In the genomic region with DNA sequence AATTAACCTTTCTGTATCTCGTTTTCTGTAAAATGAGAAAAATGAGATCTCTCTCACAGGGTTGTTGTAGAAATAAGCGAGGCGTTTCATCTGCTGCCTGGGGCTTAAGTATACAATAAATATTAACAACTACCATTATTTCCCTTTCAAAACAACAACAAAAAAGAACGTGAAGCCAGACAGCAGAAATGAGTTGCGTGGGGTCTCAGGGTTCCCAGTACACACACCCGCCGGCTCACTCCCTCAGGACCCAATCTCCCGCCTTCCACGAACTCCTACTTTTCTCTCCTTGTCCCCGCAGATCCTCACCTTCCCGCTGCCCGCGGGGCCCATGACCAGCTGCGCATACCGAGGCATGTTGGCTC, we compare ENCODE assay signal across 1 cellular context.
A peak's percentile ranks its signal among the peaks of the same experiment; 100 is the strongest.
TF ChIP-seq lines count a peak whose summit lies in the region.

No MANE protein-coding gene starts in this region.

TF ChIP-seq in HEK293, 187 proteins besides CTCF, POLR2A, EP300 and RAD21 (continued from another document and continues in another):
- TF ChIP-seq, protein P1, sequence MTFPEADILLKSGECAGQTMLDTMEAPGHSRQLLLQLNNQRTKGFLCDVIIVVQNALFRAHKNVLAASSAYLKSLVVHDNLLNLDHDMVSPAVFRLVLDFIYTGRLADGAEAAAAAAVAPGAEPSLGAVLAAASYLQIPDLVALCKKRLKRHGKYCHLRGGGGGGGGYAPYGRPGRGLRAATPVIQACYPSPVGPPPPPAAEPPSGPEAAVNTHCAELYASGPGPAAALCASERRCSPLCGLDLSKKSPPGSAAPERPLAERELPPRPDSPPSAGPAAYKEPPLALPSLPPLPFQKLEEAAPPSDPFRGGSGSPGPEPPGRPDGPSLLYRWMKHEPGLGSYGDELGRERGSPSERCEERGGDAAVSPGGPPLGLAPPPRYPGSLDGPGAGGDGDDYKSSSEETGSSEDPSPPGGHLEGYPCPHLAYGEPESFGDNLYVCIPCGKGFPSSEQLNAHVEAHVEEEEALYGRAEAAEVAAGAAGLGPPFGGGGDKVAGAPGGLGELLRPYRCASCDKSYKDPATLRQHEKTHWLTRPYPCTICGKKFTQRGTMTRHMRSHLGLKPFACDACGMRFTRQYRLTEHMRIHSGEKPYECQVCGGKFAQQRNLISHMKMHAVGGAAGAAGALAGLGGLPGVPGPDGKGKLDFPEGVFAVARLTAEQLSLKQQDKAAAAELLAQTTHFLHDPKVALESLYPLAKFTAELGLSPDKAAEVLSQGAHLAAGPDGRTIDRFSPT (tag by site-specific recombination; IDR thresholded peaks at IDR 0.05) = peak; percentile 55; the same call in 1 of the 2 replicates
- no peak for TF ChIP-seq ZNF791 (tag by site-specific recombination; IDR thresholded peaks at IDR 0.05)
- TF ChIP-seq, protein P2, sequence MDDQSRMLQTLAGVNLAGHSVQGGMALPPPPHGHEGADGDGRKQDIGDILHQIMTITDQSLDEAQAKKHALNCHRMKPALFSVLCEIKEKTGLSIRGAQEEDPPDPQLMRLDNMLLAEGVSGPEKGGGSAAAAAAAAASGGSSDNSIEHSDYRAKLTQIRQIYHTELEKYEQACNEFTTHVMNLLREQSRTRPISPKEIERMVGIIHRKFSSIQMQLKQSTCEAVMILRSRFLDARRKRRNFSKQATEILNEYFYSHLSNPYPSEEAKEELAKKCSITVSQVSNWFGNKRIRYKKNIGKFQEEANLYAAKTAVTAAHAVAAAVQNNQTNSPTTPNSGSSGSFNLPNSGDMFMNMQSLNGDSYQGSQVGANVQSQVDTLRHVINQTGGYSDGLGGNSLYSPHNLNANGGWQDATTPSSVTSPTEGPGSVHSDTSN (CRISPR knock-in tag; IDR thresholded peaks at IDR 0.05) = no peak
- no peak for TF ChIP-seq TCF7L2 (IDR thresholded peaks at IDR 0.05; ENCODE audit: borderline replicate concordance, low read depth, low read length)
- no peak for TF ChIP-seq ZNF626 (tag by site-specific recombination; IDR thresholded peaks at IDR 0.05)
- TF ChIP-seq BCL11A (tag by site-specific recombination; IDR thresholded peaks at IDR 0.05; ENCODE audit: low read depth) = no peak
- TF ChIP-seq, protein P3, sequence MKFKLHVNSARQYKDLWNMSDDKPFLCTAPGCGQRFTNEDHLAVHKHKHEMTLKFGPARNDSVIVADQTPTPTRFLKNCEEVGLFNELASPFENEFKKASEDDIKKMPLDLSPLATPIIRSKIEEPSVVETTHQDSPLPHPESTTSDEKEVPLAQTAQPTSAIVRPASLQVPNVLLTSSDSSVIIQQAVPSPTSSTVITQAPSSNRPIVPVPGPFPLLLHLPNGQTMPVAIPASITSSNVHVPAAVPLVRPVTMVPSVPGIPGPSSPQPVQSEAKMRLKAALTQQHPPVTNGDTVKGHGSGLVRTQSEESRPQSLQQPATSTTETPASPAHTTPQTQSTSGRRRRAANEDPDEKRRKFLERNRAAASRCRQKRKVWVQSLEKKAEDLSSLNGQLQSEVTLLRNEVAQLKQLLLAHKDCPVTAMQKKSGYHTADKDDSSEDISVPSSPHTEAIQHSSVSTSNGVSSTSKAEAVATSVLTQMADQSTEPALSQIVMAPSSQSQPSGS (tag by site-specific recombination; IDR thresholded peaks at IDR 0.05; ENCODE audit: low read depth) = no peak
- peak; percentile 71 for TF ChIP-seq ZFP3 (tag by site-specific recombination; IDR thresholded peaks at IDR 0.05; ENCODE audit: low read depth)
- no peak for TF ChIP-seq ZNF37A (tag by site-specific recombination; IDR thresholded peaks at IDR 0.05)
- TF ChIP-seq, protein P4, sequence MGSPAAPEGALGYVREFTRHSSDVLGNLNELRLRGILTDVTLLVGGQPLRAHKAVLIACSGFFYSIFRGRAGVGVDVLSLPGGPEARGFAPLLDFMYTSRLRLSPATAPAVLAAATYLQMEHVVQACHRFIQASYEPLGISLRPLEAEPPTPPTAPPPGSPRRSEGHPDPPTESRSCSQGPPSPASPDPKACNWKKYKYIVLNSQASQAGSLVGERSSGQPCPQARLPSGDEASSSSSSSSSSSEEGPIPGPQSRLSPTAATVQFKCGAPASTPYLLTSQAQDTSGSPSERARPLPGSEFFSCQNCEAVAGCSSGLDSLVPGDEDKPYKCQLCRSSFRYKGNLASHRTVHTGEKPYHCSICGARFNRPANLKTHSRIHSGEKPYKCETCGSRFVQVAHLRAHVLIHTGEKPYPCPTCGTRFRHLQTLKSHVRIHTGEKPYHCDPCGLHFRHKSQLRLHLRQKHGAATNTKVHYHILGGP (tag by site-specific recombination; IDR thresholded peaks at IDR 0.05) = no peak
- TF ChIP-seq ZNF335 (tag by site-specific recombination; conservative IDR thresholded peaks at IDR 0.05) = peak; percentile 79
- no peak for TF ChIP-seq KLF7 (tag by site-specific recombination; IDR thresholded peaks at IDR 0.05; ENCODE audit: borderline replicate concordance)
- no peak for TF ChIP-seq ZNF266 (tag by site-specific recombination; IDR thresholded peaks at IDR 0.05; ENCODE audit: low read depth)
- no peak for TF ChIP-seq SCRT1 (tag by site-specific recombination; IDR thresholded peaks at IDR 0.05; ENCODE audit: borderline replicate concordance)
- no peak for TF ChIP-seq MYNN (tag by site-specific recombination; IDR thresholded peaks at IDR 0.05; ENCODE audit: borderline replicate concordance)
- TF ChIP-seq ZNF707 (tag by site-specific recombination; IDR thresholded peaks at IDR 0.05) = no peak
- no peak for TF ChIP-seq ZNF660 (tag by site-specific recombination; IDR thresholded peaks at IDR 0.05)
- peak; percentile 47; the same call in 1 of the 2 replicates for TF ChIP-seq ZFP69B (tag by site-specific recombination; IDR thresholded peaks at IDR 0.05)
- TF ChIP-seq SALL2 (tag by site-specific recombination; IDR thresholded peaks at IDR 0.05; ENCODE audit: borderline replicate concordance) = no peak
- TF ChIP-seq ZFHX2 (tag by site-specific recombination; conservative IDR thresholded peaks at IDR 0.05) = no peak
- TF ChIP-seq, protein P5, sequence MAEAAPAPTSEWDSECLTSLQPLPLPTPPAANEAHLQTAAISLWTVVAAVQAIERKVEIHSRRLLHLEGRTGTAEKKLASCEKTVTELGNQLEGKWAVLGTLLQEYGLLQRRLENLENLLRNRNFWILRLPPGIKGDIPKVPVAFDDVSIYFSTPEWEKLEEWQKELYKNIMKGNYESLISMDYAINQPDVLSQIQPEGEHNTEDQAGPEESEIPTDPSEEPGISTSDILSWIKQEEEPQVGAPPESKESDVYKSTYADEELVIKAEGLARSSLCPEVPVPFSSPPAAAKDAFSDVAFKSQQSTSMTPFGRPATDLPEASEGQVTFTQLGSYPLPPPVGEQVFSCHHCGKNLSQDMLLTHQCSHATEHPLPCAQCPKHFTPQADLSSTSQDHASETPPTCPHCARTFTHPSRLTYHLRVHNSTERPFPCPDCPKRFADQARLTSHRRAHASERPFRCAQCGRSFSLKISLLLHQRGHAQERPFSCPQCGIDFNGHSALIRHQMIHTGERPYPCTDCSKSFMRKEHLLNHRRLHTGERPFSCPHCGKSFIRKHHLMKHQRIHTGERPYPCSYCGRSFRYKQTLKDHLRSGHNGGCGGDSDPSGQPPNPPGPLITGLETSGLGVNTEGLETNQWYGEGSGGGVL (tag by site-specific recombination; IDR thresholded peaks at IDR 0.05) = no peak
- TF ChIP-seq ZNF837 (tag by site-specific recombination; IDR thresholded peaks at IDR 0.05) = no peak
- no peak for TF ChIP-seq SP7 (tag by site-specific recombination; IDR thresholded peaks at IDR 0.05)
- TF ChIP-seq ZNF184 (tag by site-specific recombination; IDR thresholded peaks at IDR 0.05) = no peak
- TF ChIP-seq ZBTB48 (tag by site-specific recombination; IDR thresholded peaks at IDR 0.05) = peak; percentile 96
- no peak for TF ChIP-seq KLF16 (tag by site-specific recombination; IDR thresholded peaks at IDR 0.05)
- TF ChIP-seq, protein P6, sequence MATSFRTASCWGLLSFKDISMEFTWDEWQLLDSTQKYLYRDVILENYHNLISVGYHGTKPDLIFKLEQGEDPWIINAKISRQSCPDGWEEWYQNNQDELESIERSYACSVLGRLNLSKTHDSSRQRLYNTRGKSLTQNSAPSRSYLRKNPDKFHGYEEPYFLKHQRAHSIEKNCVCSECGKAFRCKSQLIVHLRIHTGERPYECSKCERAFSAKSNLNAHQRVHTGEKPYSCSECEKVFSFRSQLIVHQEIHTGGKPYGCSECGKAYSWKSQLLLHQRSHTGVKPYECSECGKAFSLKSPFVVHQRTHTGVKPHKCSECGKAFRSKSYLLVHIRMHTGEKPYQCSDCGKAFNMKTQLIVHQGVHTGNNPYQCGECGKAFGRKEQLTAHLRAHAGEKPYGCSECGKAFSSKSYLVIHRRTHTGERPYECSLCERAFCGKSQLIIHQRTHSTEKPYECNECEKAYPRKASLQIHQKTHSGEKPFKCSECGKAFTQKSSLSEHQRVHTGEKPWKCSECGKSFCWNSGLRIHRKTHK (tag by site-specific recombination; IDR thresholded peaks at IDR 0.05) = no peak
- TF ChIP-seq ZSCAN30 (tag by site-specific recombination; IDR thresholded peaks at IDR 0.05) = no peak; the same call in 1 of the 2 replicates
- TF ChIP-seq ZNF549 (tag by site-specific recombination; IDR thresholded peaks at IDR 0.05) = no peak
- no peak for TF ChIP-seq YY2 (tag by site-specific recombination; IDR thresholded peaks at IDR 0.05)
- TF ChIP-seq ZBTB20 (tag by site-specific recombination; IDR thresholded peaks at IDR 0.05) = peak; percentile 91
- no peak for TF ChIP-seq ZNF654 (tag by site-specific recombination; IDR thresholded peaks at IDR 0.05; ENCODE audit: low read depth)
- TF ChIP-seq ZNF76 (tag by site-specific recombination; IDR thresholded peaks at IDR 0.05; ENCODE audit: borderline replicate concordance, low read depth) = peak; percentile 15; the same call in 1 of the 2 replicates
- no peak for TF ChIP-seq ZNF521 (tag by site-specific recombination; IDR thresholded peaks at IDR 0.05)
- TF ChIP-seq, protein P7, sequence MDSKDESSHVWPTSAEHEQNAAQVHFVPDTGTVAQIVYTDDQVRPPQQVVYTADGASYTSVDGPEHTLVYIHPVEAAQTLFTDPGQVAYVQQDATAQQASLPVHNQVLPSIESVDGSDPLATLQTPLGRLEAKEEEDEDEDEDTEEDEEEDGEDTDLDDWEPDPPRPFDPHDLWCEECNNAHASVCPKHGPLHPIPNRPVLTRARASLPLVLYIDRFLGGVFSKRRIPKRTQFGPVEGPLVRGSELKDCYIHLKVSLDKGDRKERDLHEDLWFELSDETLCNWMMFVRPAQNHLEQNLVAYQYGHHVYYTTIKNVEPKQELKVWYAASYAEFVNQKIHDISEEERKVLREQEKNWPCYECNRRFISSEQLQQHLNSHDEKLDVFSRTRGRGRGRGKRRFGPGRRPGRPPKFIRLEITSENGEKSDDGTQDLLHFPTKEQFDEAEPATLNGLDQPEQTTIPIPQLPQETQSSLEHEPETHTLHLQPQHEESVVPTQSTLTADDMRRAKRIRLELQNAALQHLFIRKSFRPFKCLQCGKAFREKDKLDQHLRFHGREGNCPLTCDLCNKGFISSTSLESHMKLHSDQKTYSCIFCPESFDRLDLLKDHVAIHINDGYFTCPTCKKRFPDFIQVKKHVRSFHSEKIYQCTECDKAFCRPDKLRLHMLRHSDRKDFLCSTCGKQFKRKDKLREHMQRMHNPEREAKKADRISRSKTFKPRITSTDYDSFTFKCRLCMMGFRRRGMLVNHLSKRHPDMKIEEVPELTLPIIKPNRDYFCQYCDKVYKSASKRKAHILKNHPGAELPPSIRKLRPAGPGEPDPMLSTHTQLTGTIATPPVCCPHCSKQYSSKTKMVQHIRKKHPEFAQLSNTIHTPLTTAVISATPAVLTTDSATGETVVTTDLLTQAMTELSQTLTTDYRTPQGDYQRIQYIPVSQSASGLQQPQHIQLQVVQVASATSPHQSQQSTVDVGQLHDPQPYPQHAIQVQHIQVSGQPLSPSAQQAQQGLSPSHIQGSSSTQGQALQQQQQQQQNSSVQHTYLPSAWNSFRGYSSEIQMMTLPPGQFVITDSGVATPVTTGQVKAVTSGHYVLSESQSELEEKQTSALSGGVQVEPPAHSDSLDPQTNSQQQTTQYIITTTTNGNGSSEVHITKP (tag by site-specific recombination; IDR thresholded peaks at IDR 0.05) = no peak
- TF ChIP-seq ZNF768 (tag by site-specific recombination; IDR thresholded peaks at IDR 0.05) = no peak
- TF ChIP-seq, protein P8, sequence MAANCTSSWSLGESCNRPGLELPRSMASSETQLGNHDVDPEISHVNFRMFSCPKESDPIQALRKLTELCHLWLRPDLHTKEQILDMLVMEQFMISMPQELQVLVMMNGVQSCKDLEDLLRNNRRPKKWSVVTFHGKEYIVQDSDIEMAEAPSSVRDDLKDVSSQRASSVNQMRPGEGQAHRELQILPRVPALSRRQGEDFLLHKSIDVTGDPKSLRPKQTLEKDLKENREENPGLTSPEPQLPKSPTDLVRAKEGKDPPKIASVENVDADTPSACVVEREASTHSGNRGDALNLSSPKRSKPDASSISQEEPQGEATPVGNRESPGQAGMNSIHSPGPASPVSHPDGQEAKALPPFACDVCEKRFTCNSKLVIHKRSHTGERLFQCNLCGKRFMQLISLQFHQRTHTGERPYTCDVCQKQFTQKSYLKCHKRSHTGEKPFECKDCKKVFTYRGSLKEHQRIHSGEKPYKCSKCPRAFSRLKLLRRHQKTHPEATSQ (tag by site-specific recombination; IDR thresholded peaks at IDR 0.05) = no peak
- TF ChIP-seq, protein P9, sequence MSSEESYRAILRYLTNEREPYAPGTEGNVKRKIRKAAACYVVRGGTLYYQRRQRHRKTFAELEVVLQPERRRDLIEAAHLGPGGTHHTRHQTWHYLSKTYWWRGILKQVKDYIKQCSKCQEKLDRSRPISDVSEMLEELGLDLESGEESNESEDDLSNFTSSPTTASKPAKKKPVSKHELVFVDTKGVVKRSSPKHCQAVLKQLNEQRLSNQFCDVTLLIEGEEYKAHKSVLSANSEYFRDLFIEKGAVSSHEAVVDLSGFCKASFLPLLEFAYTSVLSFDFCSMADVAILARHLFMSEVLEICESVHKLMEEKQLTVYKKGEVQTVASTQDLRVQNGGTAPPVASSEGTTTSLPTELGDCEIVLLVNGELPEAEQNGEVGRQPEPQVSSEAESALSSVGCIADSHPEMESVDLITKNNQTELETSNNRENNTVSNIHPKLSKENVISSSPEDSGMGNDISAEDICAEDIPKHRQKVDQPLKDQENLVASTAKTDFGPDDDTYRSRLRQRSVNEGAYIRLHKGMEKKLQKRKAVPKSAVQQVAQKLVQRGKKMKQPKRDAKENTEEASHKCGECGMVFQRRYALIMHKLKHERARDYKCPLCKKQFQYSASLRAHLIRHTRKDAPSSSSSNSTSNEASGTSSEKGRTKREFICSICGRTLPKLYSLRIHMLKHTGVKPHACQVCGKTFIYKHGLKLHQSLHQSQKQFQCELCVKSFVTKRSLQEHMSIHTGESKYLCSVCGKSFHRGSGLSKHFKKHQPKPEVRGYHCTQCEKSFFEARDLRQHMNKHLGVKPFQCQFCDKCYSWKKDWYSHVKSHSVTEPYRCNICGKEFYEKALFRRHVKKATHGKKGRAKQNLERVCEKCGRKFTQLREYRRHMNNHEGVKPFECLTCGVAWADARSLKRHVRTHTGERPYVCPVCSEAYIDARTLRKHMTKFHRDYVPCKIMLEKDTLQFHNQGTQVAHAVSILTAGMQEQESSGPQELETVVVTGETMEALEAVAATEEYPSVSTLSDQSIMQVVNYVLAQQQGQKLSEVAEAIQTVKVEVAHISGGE (tag by site-specific recombination; conservative IDR thresholded peaks at IDR 0.05; ENCODE audit: low read depth) = 0 out of 2 replicates have a peak, but pooled peaks have one; percentile 18
- no peak for TF ChIP-seq MEIS1 (CRISPR knock-in tag; IDR thresholded peaks at IDR 0.05; ENCODE audit: borderline replicate concordance)
- no peak for TF ChIP-seq ZNF776 (tag by site-specific recombination; IDR thresholded peaks at IDR 0.05; ENCODE audit: borderline replicate concordance)
- TF ChIP-seq EGR2 (tag by site-specific recombination; IDR thresholded peaks at IDR 0.05; ENCODE audit: low read depth) = no peak
